ENCODE assay signal across 9 cellular contexts in the genomic region with DNA sequence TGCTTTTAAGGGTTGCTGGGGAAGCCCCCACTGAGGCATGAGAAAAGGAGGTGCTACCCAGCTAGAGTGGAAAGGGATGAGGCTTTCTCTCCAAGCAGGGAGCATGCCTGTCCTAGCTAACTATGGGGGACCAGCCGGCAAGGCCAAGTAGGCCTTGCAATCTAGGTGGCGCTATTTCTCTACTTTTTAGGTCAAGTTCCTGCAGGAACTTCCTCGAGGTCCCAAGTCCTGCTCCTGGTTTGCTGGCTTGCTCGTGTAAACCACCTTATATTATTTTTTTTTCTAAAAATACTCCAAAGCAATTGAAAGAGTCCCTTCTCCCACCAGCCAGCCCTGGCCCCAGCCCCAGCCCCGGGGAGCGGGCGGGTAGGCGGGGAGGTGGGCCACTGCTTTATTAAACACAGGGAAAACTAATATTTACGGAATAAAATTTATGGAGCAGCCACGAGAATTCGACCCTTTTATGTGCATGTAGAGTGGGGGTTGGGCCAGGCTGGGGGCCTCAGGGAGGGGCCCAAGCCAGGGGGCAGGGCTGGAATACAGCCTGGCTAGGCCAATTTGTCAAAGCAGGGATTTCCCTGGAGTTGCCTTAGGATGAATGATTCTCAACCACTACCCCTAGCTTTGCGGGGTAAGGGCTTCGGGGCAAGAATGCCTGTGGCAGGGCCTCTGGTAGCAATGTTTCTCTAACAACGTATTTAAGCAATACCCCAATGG. TPM values are rescaled to one million over a fixed set of nuclear protein-coding genes. Genes with fewer than 3 reads are reported as not detected.
A peak's percentile ranks its signal among the peaks of the same experiment; 100 is the strongest.
DNase-seq lines count a peak whose midpoint lies in the region; ATAC-seq and TF ChIP-seq lines count a peak whose summit lies in the region.
"Had no signal": no experiment of that assay in that cellular context is flagged by ENCODE, and none has a peak within 500 bp of the region (broad histone marks: within the 10 kb centered on the region; RNA-seq: fewer than 3 reads in every experiment).

No MANE protein-coding gene starts in this region.

- no peak overlapping the region for H3K9ac ChIP-seq in GM23248

- intact Hi-C loops in MCF 10A (cut with micrococcal nuclease) = loop anchor here (1.0 kb wide), 1 partner anchor 82 kb away; no protein-coding TSS in a partner anchor
- intact Hi-C loops in right lobe of liver (cut with DNase I) = loop anchor here in 1 of 2 donors (5.0 kb wide), 1 partner anchor 44 kb away; no protein-coding TSS in a partner anchor
- intact Hi-C loops in posterior cingulate gyrus (cut with DNase I) = no loop called here
- intact Hi-C loops in aorta (cut with DNase I) = loop anchor here in 1 of 2 donors (5.0 kb wide), 1 partner anchor 44 kb away; no protein-coding TSS in a partner anchor

- CTCF ChIA-PET in MCF 10A (lab: Yijun Ruan, JAX) = interaction anchor here (0.6 to 5.2 kb wide), 14 partner anchors 8 to 422 kb away, joined by 3 to 34 read pairs (median 4); partner anchors contain the start of gene IHH

- peaks cover 11% of the 10 kb centered on the region for H3K4me1 ChIP-seq in GM23248 (ENCODE audit: insufficient read depth)
- peaks cover 0 to 11% (median 5%) of the 10 kb centered on the region in 4 donors for H3K4me1 ChIP-seq in right lobe of liver
- no peaks in the 10 kb centered on the region for H3K4me1 ChIP-seq in aorta (ENCODE audit: control insufficient read depth in 1 of 2, insufficient read depth in 2 of 2, low read length in 2 of 2)

- H3K27me3 ChIP-seq in GM23248 (replicated peaks; ENCODE audit: insufficient read depth) = no peaks in the 10 kb centered on the region
- no peaks in the 10 kb centered on the region for H3K27me3 ChIP-seq in right lobe of liver
- H3K27me3 ChIP-seq in aorta (ENCODE audit: control insufficient read depth in 1 of 2, insufficient read depth in 2 of 2, low read length in 1 of 2) = no peaks in the 10 kb centered on the region
- H3K27me3 ChIP-seq: ovary had no signal

- TF ChIP-seq POLR2A in right lobe of liver (IDR thresholded peaks at IDR 0.05) = no peak

- H3K36me3 Mint-ChIP-seq in MCF 10A (ENCODE audit: insufficient read depth, unreplicated experiment) = peaks cover 31% of the 10 kb centered on the region

- in situ Hi-C loops in GM23248 (cut with MboI) = no loop called here

- 0 out of 2 replicates have a peak, but pooled peaks cover 5% of the 10 kb centered on the region for H4K20me1 ChIP-seq in GM23248 (ENCODE audit: insufficient read depth)

- no TSS peak for BruUV-seq in MCF 10A (replicated peaks; lab: Mats Ljungman, UMichigan)

- ATAC-seq in right lobe of liver = peak; percentile 74 to 81 (median 78)
- ATAC-seq in HG03039 (IDR thresholded peaks at IDR 0.05; ENCODE audit: unreplicated experiment) = no peak
- ATAC-seq in aorta (ENCODE audit: low FRiP score) = no peak

- POLR2A ChIA-PET in MCF 10A (lab: Yijun Ruan, JAX) = interaction anchor here (1.0 kb wide), 1 partner anchor 46 kb away, joined by 3 read pairs; no protein-coding TSS in a partner anchor

- H3K27ac Mint-ChIP-seq in MCF 10A (ENCODE audit: low read depth, unreplicated experiment) = peak overlapping the region; percentile 7

- H3K9me2 ChIP-seq in GM23248 (ENCODE audit: insufficient read depth) = no peaks in the 10 kb centered on the region

- DNase-seq in COR-L47 (lab: John Stamatoyannopoulos, UW) (peak; percentile 70), GM23248 (peak; percentile 79), NCI-H524 treated with DMSO at 0.1 percent for 48 hours (lab: John Stamatoyannopoulos, UW) (peak; percentile 9), MCF 10A (ENCODE audit: unreplicated experiment) (peak; percentile 57), right lobe of liver (no peak), posterior cingulate gyrus (no peak), aorta (no peak)

- TF ChIP-seq CTCF in MCF 10A (IDR thresholded peaks at IDR 0.05; ENCODE audit: unreplicated experiment) (peak; percentile 57), right lobe of liver (IDR thresholded peaks at IDR 0.05) (peak; percentile 49 to 75 (median 60))

- H3K9me3 ChIP-seq in GM23248 (ENCODE audit: low read depth) (no peaks in the 10 kb centered on the region), right lobe of liver (no peaks in the 10 kb centered on the region), aorta (ENCODE audit: control insufficient read depth, low read length) (no peaks in the 10 kb centered on the region)
- H3K9me3 ChIP-seq: ovary had no signal

- no peak overlapping the region for H2AFZ ChIP-seq in GM23248

- peaks cover 13% of the 10 kb centered on the region for H3K4me1 Mint-ChIP-seq in MCF 10A (ENCODE audit: insufficient read depth, unreplicated experiment)

- no peaks in the 10 kb centered on the region for H3F3A ChIP-seq in GM23248 (ENCODE audit: insufficient read depth)

- no peak overlapping the region for H3K4me3 Mint-ChIP-seq in MCF 10A (ENCODE audit: unreplicated experiment)

- no peaks in the 10 kb centered on the region for H3K79me2 ChIP-seq in GM23248 (ENCODE audit: insufficient read depth)

- H3K27ac ChIP-seq in GM23248 (no peak overlapping the region), right lobe of liver (no peak overlapping the region), aorta (ENCODE audit: low read depth in 1 of 2, low read length in 2 of 2) (no peak overlapping the region)
- H3K27ac ChIP-seq: ovary had no signal

- no peak overlapping the region for H3K4me3 ChIP-seq in GM23248
- H3K4me3 ChIP-seq in right lobe of liver = no peak overlapping the region
- no peak overlapping the region for H3K4me3 ChIP-seq in aorta (ENCODE audit: low read length in 2 of 2)
- H3K4me3 ChIP-seq: ovary had no signal

- H3K36me3 ChIP-seq in GM23248 (ENCODE audit: low read depth) = no peaks in the 10 kb centered on the region; the same call in 1 of the 2 replicates
- peaks cover 0 to 26% (median 0%) of the 10 kb centered on the region in 4 donors for H3K36me3 ChIP-seq in right lobe of liver
- H3K36me3 ChIP-seq in aorta (ENCODE audit: control insufficient read depth in 1 of 2, insufficient read depth in 2 of 2, low read length in 1 of 2) = peaks cover 2 to 11% of the 10 kb centered on the region in 2 donors
- H3K36me3 ChIP-seq: ovary had no signal

- H3K4me2 ChIP-seq in GM23248 (ENCODE audit: unreplicated experiment) = no peak overlapping the region

- 54 to 56% methylated on average over 14 of the region's 14 CpGs for WGBS in GM23248 (ENCODE audit: low coverage in 1 of 2, low lambda C conversion rate in 2 of 2, missing lambda C conversion rate in 2 of 2), 2 experiments
- 45% methylated on average over 12 of the region's 14 CpGs for WGBS in right lobe of liver (ENCODE audit: insufficient coverage, low coverage, low lambda C conversion rate, missing lambda C conversion rate)
- 51 to 52% methylated on average over 14 of the region's 14 CpGs for WGBS in aorta, 2 donors

- no peaks in the 10 kb centered on the region for H3K9me3 Mint-ChIP-seq in MCF 10A (ENCODE audit: unreplicated experiment)

- H3K27me3 Mint-ChIP-seq in MCF 10A (ENCODE audit: insufficient read depth, unreplicated experiment) = no peaks in the 10 kb centered on the region

RNA-seq across cellular contexts. Expression of gene IHH, which starts 12.8 kb away (rescaled TPM):
- not detected in 2 replicates for total RNA-seq in GM23248 (2014; rRNA removed; shearing (Covaris generic))
- not detected in 2 replicates for polyA plus RNA-seq in GM23248 (2016; fragmentation: Nextera tagmentation; extraction: Ambion mirVana)
- total RNA-seq in MCF 10A (2022) = not detected in 2 replicates
- 1 to 10 TPM in 3 of 6 experiments, under 1 TPM in 3; 0.42 to 3.9 (median 1.1) TPM for total RNA-seq in right lobe of liver
- total RNA-seq in aorta = not detected
- 1 to 10 TPM in 1 of 2 donors, under 1 TPM in 1; 0.05 to 2.0 TPM for polyA plus RNA-seq in aorta

RNA-seq across cellular contexts. Expression of gene CFAP65, which starts 32.3 kb away (rescaled TPM):
- not detected in 2 replicates for total RNA-seq in GM23248 (2014; rRNA removed; shearing (Covaris generic))
- polyA plus RNA-seq in GM23248 (2016; fragmentation: Nextera tagmentation; extraction: Ambion mirVana) (0.08 TPM in 1 of 2 replicates, not detected in the other), aorta (under 1 TPM in 1 of 2 donors, not detected in 1; 0.15 TPM)
- total RNA-seq in MCF 10A (2022) (not detected in 2 replicates), right lobe of liver (not detected), aorta (not detected)

Comparison
In these comparisons a context has a peak if more than half of its experiments do, and no peak if none do; other contexts are left out.
1. DNase-seq: peak in COR-L47 (single experiment), GM23248 (single experiment), NCI-H524 treated with DMSO at 0.1 percent for 48 hours (single experiment) and MCF 10A (single experiment); none in right lobe of liver (0 of 3), posterior cingulate gyrus (0 of 10) and aorta (0 of 2).
2. ATAC-seq: peak in right lobe of liver (4 of 4); none in HG03039 (single experiment) and aorta (single experiment).